8 cellular contexts compared by ENCODE assay signal in genomic region chrX:24148535-24149345, GRCh38. TPM values are rescaled to one million over a fixed set of nuclear protein-coding genes. Genes with fewer than 3 reads are reported as not detected.
DNase-seq lines count a peak whose midpoint lies in the region; ATAC-seq and TF ChIP-seq lines count a peak whose summit lies in the region.

No MANE protein-coding gene starts in this region.

- POLR2A ChIA-PET in WTC11 (lab: Charles Lee), result interaction anchor here (1.5 kb wide), 1 partner anchor 18 kb away, joined by 4 read pairs; no protein-coding TSS in a partner anchor

- H3K27ac Mint-ChIP-seq in WTC11, result peak overlapping the region; percentile 78

- TF ChIP-seq CTCF in WTC11 (IDR thresholded peaks at IDR 0.05), result no peak
- no peak for TF ChIP-seq CTCF in fibroblast of mammary gland (conservative IDR thresholded peaks at IDR 0.05; ENCODE audit: control insufficient read depth, insufficient read depth, low read depth, low read length)
- no peak for TF ChIP-seq CTCF in omental fat pad (IDR thresholded peaks at IDR 0.05)

- H3K9ac ChIP-seq in ES-I3 (ENCODE audit: low read depth, low read length), result peak overlapping the region; percentile 93

- H3K36me3 ChIP-seq in ES-I3 (ENCODE audit: insufficient read depth, low read length), result no peaks in the 10 kb centered on the region

- no peaks in the 10 kb centered on the region for H3K9me3 Mint-ChIP-seq in WTC11

- peaks cover 58% of the 10 kb centered on the region for H3K4me1 Mint-ChIP-seq in WTC11

- CTCF ChIA-PET in WTC11 (lab: Charles Lee), result no interaction called here

- H3K27me3 Mint-ChIP-seq in WTC11 (ENCODE audit: low read depth), result no peaks in the 10 kb centered on the region

- peak; percentile 7 for ATAC-seq in HG03097 (IDR thresholded peaks at IDR 0.05; ENCODE audit: low FRiP score, unreplicated experiment)
- no peak for ATAC-seq in WTC11
- peak; percentile 9 for ATAC-seq in omental fat pad (ENCODE audit: low FRiP score)
- no peak for ATAC-seq in HG02885 (IDR thresholded peaks at IDR 0.05; ENCODE audit: poor library complexity, unreplicated experiment)

- DNase-seq in WTC11 (ENCODE audit: low spot score) (peak; percentile 10), fibroblast of mammary gland (ENCODE audit: low read depth) (peak; percentile 72), omental fat pad (ENCODE audit: low spot score) (no peak), COR-L47 (lab: John Stamatoyannopoulos, UW) (no peak), GF-D8 (lab: John Stamatoyannopoulos, UW) (no peak)

- no peaks in the 10 kb centered on the region for H3K9me3 ChIP-seq in ES-I3 (ENCODE audit: control insufficient read depth, insufficient read depth, low read length)

- H3K36me3 Mint-ChIP-seq in WTC11, result 0 out of 2 replicates have a peak, but pooled peaks cover 2% of the 10 kb centered on the region

- peaks cover 24% of the 10 kb centered on the region for H3K4me1 ChIP-seq in ES-I3 (ENCODE audit: insufficient read depth, low read length)

- peak overlapping the region; percentile 54 for H3K4me3 ChIP-seq in fibroblast of mammary gland (ENCODE audit: control insufficient read depth, low read depth, low read length)

- peak overlapping the region; percentile 70 for H3K4me3 Mint-ChIP-seq in WTC11

TF ChIP-seq in WTC11, 78 proteins besides CTCF, POLR2A, EP300 and RAD21:
- TF ChIP-seq RELA (CRISPR knock-in tag; IDR thresholded peaks at IDR 0.05; ENCODE audit: borderline replicate concordance), result no peak
- TF ChIP-seq USF2 (CRISPR knock-in tag; IDR thresholded peaks at IDR 0.05), result no peak
- TF ChIP-seq ZNF219 (CRISPR knock-in tag; IDR thresholded peaks at IDR 0.05; ENCODE audit: borderline replicate concordance), result no peak
- TF ChIP-seq AR (CRISPR knock-in tag; IDR thresholded peaks at IDR 0.05), result no peak
- TF ChIP-seq MAX (CRISPR knock-in tag; IDR thresholded peaks at IDR 0.05), result no peak
- no peak for TF ChIP-seq ESRRA (CRISPR knock-in tag; IDR thresholded peaks at IDR 0.05; ENCODE audit: borderline replicate concordance)
- TF ChIP-seq NR1H2 (CRISPR knock-in tag; IDR thresholded peaks at IDR 0.05), result no peak
- TF ChIP-seq MYBL2 (CRISPR knock-in tag; IDR thresholded peaks at IDR 0.05), result no peak
TF ChIP-seq in WTC11: peak in this region for 0.

RNA-seq across cellular contexts. Expression of gene ZFX, which starts 0.8 kb away (rescaled TPM):
- total RNA-seq in WTC11 (2021) (19.3 to 24.3 TPM (median 23.4 TPM) in 3 replicates), omental fat pad (10 to 100 TPM; 40.4 to 78.2 (median 44.9) TPM)

Comparison
In these comparisons a context has a peak if more than half of its experiments do, and no peak if none do; other contexts are left out.
1. ATAC-seq: peak in HG03097 (single experiment) and omental fat pad (single experiment); none in WTC11 (single experiment) and HG02885 (single experiment).
2. DNase-seq: peak in WTC11 (single experiment) and fibroblast of mammary gland (single experiment); none in omental fat pad (single experiment), COR-L47 (single experiment) and GF-D8 (single experiment).